17 cellular contexts compared by ENCODE assay signal in the genomic region with DNA sequence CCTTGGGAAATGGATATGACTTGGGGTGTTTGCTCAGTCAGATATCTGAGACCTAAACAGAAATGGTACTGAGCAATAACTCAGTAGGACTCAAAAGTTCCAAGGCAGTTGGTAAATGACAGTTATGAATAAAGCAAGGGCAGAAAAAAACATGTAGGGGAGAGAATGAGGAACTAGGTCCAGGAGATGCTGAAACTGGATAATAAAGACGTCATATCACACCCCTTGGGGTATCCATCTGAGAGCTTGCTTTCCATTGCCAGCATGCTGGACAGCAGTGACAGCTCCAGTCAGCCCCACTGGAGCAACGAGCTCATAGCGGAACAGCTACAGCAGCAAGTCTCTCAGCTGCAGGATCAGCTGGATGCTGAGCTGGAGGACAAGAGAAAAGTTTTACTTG.
DNase-seq lines count a peak whose midpoint lies in the region; ATAC-seq, FAIRE-seq and TF ChIP-seq lines count a peak whose summit lies in the region.
"Had no signal": no experiment of that assay in that cellular context is flagged by ENCODE, and none has a peak within 500 bp of the region (broad histone marks: within the 10 kb centered on the region; RNA-seq: fewer than 3 reads in every experiment).

No MANE protein-coding gene starts in this region.

- H3K27ac ChIP-seq in OCI-LY3 (ENCODE audit: low read length): peak overlapping the region; percentile 55
- H3K27ac ChIP-seq: adrenal gland, SK-N-MC had no signal

- ATAC-seq in HG02885 (IDR thresholded peaks at IDR 0.05; ENCODE audit: poor library complexity, unreplicated experiment): peak; percentile 66
- ATAC-seq in HG03045 (IDR thresholded peaks at IDR 0.05; ENCODE audit: unreplicated experiment): no peak
- ATAC-seq: activated CD4-positive, alpha-beta T cell treated with anti-CD3 and anti-CD28 coated beads for 36 hours had no signal

- no peaks in the 10 kb centered on the region for H3K79me2 ChIP-seq in OCI-LY3 (ENCODE audit: low read length)

- H4K20me1 ChIP-seq in OCI-LY3 (ENCODE audit: insufficient read depth, low read length): no peaks in the 10 kb centered on the region

- H3K4me3 ChIP-seq in GM12865 (ENCODE audit: low read depth, low read length) (no peak overlapping the region), OCI-LY3 (ENCODE audit: low read length) (peak overlapping the region; percentile 32)
- H3K4me3 ChIP-seq: adrenal gland, SK-N-MC had no signal

- TF ChIP-seq CTCF in GM12865 (IDR thresholded peaks at IDR 0.05; ENCODE audit: insufficient read depth, low read depth, low read length, missing control alignments) (no peak), OCI-LY3 (IDR thresholded peaks at IDR 0.05; ENCODE audit: low read depth, low read length) (no peak)

- no peaks in the 10 kb centered on the region for H3K36me3 ChIP-seq in OCI-LY3 (replicated peaks; ENCODE audit: low read depth, low read length)
- H3K36me3 ChIP-seq: adrenal gland had no signal

- peak overlapping the region; percentile 72 for H2AFZ ChIP-seq in OCI-LY3 (ENCODE audit: low read depth, low read length)

- DNase-seq in GM12865 (ENCODE audit: low read depth) (peak; percentile 29), iPS-NIHi11 (ENCODE audit: low spot score) (peak; percentile 19), urothelium cell line (ENCODE audit: low spot score) (no peak), NCI-H2107 treated with DMSO at 0.1 percent for 48 hours (lab: John Stamatoyannopoulos, UW; ENCODE audit: unreplicated experiment) (no peak), dedifferentiated amniotic fluid mesenchymal stem cell (ENCODE audit: extremely low spot score) (no peak)
- DNase-seq: activated CD4-positive, alpha-beta T cell treated with anti-CD3 and anti-CD28 coated beads for 36 hours; activated T-cell treated with anti-CD3 and anti-CD28 coated beads, Interleukin-2, amount 50 U/mL, for 1 hour; adrenal gland; DND-41; head of caudate nucleus; NCI-H187; NCI-H774; stimulated activated CD4-positive, alpha-beta T cell treated with anti-CD3 and anti-CD28 coated beads, Interleukin-4, amount 100 ng/mL, for 4 hours had no signal

- peaks cover 24% of the 10 kb centered on the region for H3K4me1 ChIP-seq in OCI-LY3 (ENCODE audit: low read length)
- H3K4me1 ChIP-seq: adrenal gland had no signal

- H3K27me3 ChIP-seq in OCI-LY3 (ENCODE audit: low read depth, low read length): peaks cover 6% of the 10 kb centered on the region
- H3K27me3 ChIP-seq: adrenal gland had no signal

- peak overlapping the region; percentile 9; the same call in 1 of the 2 replicates for H3K9ac ChIP-seq in OCI-LY3 (ENCODE audit: low read length)

- peak overlapping the region; percentile 69 for H3K4me2 ChIP-seq in OCI-LY3 (ENCODE audit: low read length)

- FAIRE-seq in urothelium cell line (lab: Jason Lieb, UNC): no peak

- no peaks in the 10 kb centered on the region for H3K9me3 ChIP-seq in OCI-LY3 (ENCODE audit: insufficient read depth, low read length)
- H3K9me3 ChIP-seq: adrenal gland had no signal

Comparison
In these comparisons a context has a peak if more than half of its experiments do, and no peak if none do; other contexts are left out.
1. DNase-seq: peak in GM12865 (single experiment) and iPS-NIHi11 (single experiment); none in urothelium cell line (single experiment), NCI-H2107 treated with DMSO at 0.1 percent for 48 hours (single experiment) and dedifferentiated amniotic fluid mesenchymal stem cell (single experiment).